In genomic region chr4:67762091-67762490, GRCh38 we compare ENCODE assay signal across 9 cellular contexts. TPM values are rescaled to one million over a fixed set of nuclear protein-coding genes. Genes with fewer than 3 reads are reported as not detected.
DNase-seq lines count a peak whose midpoint lies in the region; ATAC-seq and TF ChIP-seq lines count a peak whose summit lies in the region.
"Had no signal": no experiment of that assay in that cellular context is flagged by ENCODE, and none has a peak within 500 bp of the region (broad histone marks: within the 10 kb centered on the region; RNA-seq: fewer than 3 reads in every experiment).

No MANE protein-coding gene starts in this region.

- WGBS in esophagus squamous epithelium, 2 donors = 24 to 31% methylated on average over 3 of the region's 3 CpGs

- intact Hi-C loops in esophagus squamous epithelium (cut with DNase I) = no loop called here

- peak; percentile 99 for ATAC-seq in GM21360 (IDR thresholded peaks at IDR 0.05; ENCODE audit: unreplicated experiment)
- peak; percentile 99 for ATAC-seq in HG03460 (IDR thresholded peaks at IDR 0.05; ENCODE audit: unreplicated experiment)

- H3K27me3 ChIP-seq in esophagus squamous epithelium = no peaks in the 10 kb centered on the region
- H3K27me3 ChIP-seq: adrenal gland had no signal

- H3K27ac ChIP-seq in esophagus squamous epithelium = no peak overlapping the region
- H3K27ac ChIP-seq: adrenal gland had no signal

- TF ChIP-seq CTCF in GM12865 (IDR thresholded peaks at IDR 0.05; ENCODE audit: insufficient read depth, low read depth, low read length, missing control alignments) = no peak
- no peak for TF ChIP-seq CTCF in fibroblast of mammary gland (conservative IDR thresholded peaks at IDR 0.05; ENCODE audit: control insufficient read depth, insufficient read depth, low read depth, low read length)
- no peak for TF ChIP-seq CTCF in esophagus squamous epithelium (IDR thresholded peaks at IDR 0.05)

- no peak for TF ChIP-seq POLR2A in esophagus squamous epithelium (IDR thresholded peaks at IDR 0.05)

- H3K4me1 ChIP-seq in esophagus squamous epithelium = peaks cover 0 to 27% (median 9%) of the 10 kb centered on the region in 3 donors
- H3K4me1 ChIP-seq: adrenal gland had no signal

- peak; percentile 69 for DNase-seq in GM12865 (ENCODE audit: low read depth)
- peak; percentile 43 for DNase-seq in fibroblast of mammary gland (ENCODE audit: low read depth)
- DNase-seq in esophagus squamous epithelium (lab: John Stamatoyannopoulos, UW) = no peak
- DNase-seq in hypothalamus (lab: John Stamatoyannopoulos, UW) = no peak
- no peak for DNase-seq in activated gamma-delta T cell treated with Interleukin-2 at 50 U/mL for 16 hours
- no peak for DNase-seq in NCI-H524 treated with DMSO at 0.1 percent for 48 hours (lab: John Stamatoyannopoulos, UW)

- no peaks in the 10 kb centered on the region for H3K9me3 ChIP-seq in esophagus squamous epithelium
- H3K9me3 ChIP-seq: adrenal gland had no signal

- H3K4me3 ChIP-seq in GM12865 (ENCODE audit: low read depth, low read length) (no peak overlapping the region), fibroblast of mammary gland (ENCODE audit: control insufficient read depth, low read depth, low read length) (no peak overlapping the region), esophagus squamous epithelium (no peak overlapping the region)
- H3K4me3 ChIP-seq: adrenal gland had no signal

- H3K36me3 ChIP-seq in esophagus squamous epithelium = no peaks in the 10 kb centered on the region
- H3K36me3 ChIP-seq: adrenal gland had no signal

RNA-seq across cellular contexts. Expression of gene GNRHR, which starts 7.9 kb away (rescaled TPM):
- 1 to 10 TPM in 1 of 4 donors, under 1 TPM in 3; 0.19 to 1.2 (median 0.51) TPM for total RNA-seq in esophagus squamous epithelium

Comparison
In these comparisons a context has a peak if more than half of its experiments do, and no peak if none do; other contexts are left out.
1. DNase-seq: peak in GM12865 (single experiment) and fibroblast of mammary gland (single experiment); none in esophagus squamous epithelium (single experiment), hypothalamus (0 of 51), activated gamma-delta T cell treated with Interleukin-2 at 50 U/mL for 16 hours (single experiment) and NCI-H524 treated with DMSO at 0.1 percent for 48 hours (single experiment).